In genomic region chr17:72662827-72663190, GRCh38 we compare ENCODE assay signal across 18 cellular contexts.
DNase-seq lines count a peak whose midpoint lies in the region; ATAC-seq and TF ChIP-seq lines count a peak whose summit lies in the region.
"Had no signal": no experiment of that assay in that cellular context is flagged by ENCODE, and none has a peak within 500 bp of the region (broad histone marks: within the 10 kb centered on the region; RNA-seq: fewer than 3 reads in every experiment).

No MANE protein-coding gene starts in this region.

- TF ChIP-seq CTCF in Calu3 (IDR thresholded peaks at IDR 0.05; ENCODE audit: unreplicated experiment) (no peak), PC-9 (conservative IDR thresholded peaks at IDR 0.05) (no peak), H9 (conservative IDR thresholded peaks at IDR 0.05) (no peak)
- TF ChIP-seq CTCF in activated CD8-positive, alpha-beta T cell treated with anti-CD3 and anti-CD28 coated beads for 36 hours (IDR thresholded peaks at IDR 0.05), result no peak

- H3K27ac Mint-ChIP-seq in Calu3 (ENCODE audit: unreplicated experiment) (peak overlapping the region; percentile 92), H9 (no peak overlapping the region)
- H3K27ac Mint-ChIP-seq in activated T-helper 17 cell treated with anti-CD3 and anti-CD28 coated beads, Interleukin-2, amount 50 U/mL, for 72 hours, result peak overlapping the region; percentile 65
- H3K27ac Mint-ChIP-seq in activated CD8-positive, alpha-beta T cell treated with anti-CD3 and anti-CD28 coated beads for 36 hours, result no peak overlapping the region
- H3K27ac Mint-ChIP-seq: CD8-positive, alpha-beta T cell had no signal

- no peak for ATAC-seq in activated T-helper 17 cell treated with anti-CD3 and anti-CD28 coated beads, Interleukin-2, amount 50 U/mL, for 72 hours (replicated peaks)
- no peak for ATAC-seq in GM21526 (IDR thresholded peaks at IDR 0.05; ENCODE audit: low FRiP score, unreplicated experiment)
- no peak for ATAC-seq in activated CD8-positive, alpha-beta T cell treated with anti-CD3 and anti-CD28 coated beads for 36 hours
- ATAC-seq: CD8-positive, alpha-beta T cell had no signal

- H3K9me2 ChIP-seq in PC-9 (ENCODE audit: insufficient read depth) (no peaks in the 10 kb centered on the region), GM23248 (ENCODE audit: insufficient read depth) (no peaks in the 10 kb centered on the region)

- H3K14ac ChIP-seq in H9 (ENCODE audit: insufficient read depth, low read length), result no peak overlapping the region

- H4K5ac ChIP-seq in H9 (ENCODE audit: insufficient read length, low read depth, low read length), result no peak overlapping the region

- H3T11ph ChIP-seq in H9 (ENCODE audit: low read length), result no peak overlapping the region

- POLR2A ChIA-PET in PC-9 (lab: Charles Lee; ENCODE audit: unreplicated experiment), result no interaction called here
- POLR2A ChIA-PET in activated CD8-positive, alpha-beta T cell treated with anti-CD3 and anti-CD28 coated beads for 36 hours (lab: Charles Lee), result no interaction called here

- H3K36me3 Mint-ChIP-seq in Calu3 (ENCODE audit: insufficient read depth, unreplicated experiment), result peaks cover 18% of the 10 kb centered on the region
- H3K36me3 Mint-ChIP-seq in activated T-helper 17 cell treated with anti-CD3 and anti-CD28 coated beads, Interleukin-2, amount 50 U/mL, for 72 hours (ENCODE audit: low read depth), result no peaks in the 10 kb centered on the region
- H3K36me3 Mint-ChIP-seq in H9 (ENCODE audit: insufficient read depth in 1 of 3, low read depth in 3 of 3), result no peaks in the 10 kb centered on the region; a peak in 1 of 7 replicates
- H3K36me3 Mint-ChIP-seq in activated CD8-positive, alpha-beta T cell treated with anti-CD3 and anti-CD28 coated beads for 36 hours (ENCODE audit: low read depth), result no peaks in the 10 kb centered on the region
- H3K36me3 Mint-ChIP-seq: CD8-positive, alpha-beta T cell had no signal

- no peak overlapping the region for H2BK120ac ChIP-seq in H9 (ENCODE audit: low read depth, low read length, poor library complexity, severe bottlenecking)

- no peak overlapping the region for H2BK15ac ChIP-seq in H9 (ENCODE audit: low read depth, low read length)

- H3K4me1 Mint-ChIP-seq in Calu3 (ENCODE audit: low read depth, unreplicated experiment) (peaks cover 48% of the 10 kb centered on the region), H9 (peaks cover 17 to 28% of the 10 kb centered on the region in 2 experiments)
- no peaks in the 10 kb centered on the region for H3K4me1 Mint-ChIP-seq in activated T-helper 17 cell treated with anti-CD3 and anti-CD28 coated beads, Interleukin-2, amount 50 U/mL, for 72 hours
- no peaks in the 10 kb centered on the region for H3K4me1 Mint-ChIP-seq in activated CD8-positive, alpha-beta T cell treated with anti-CD3 and anti-CD28 coated beads for 36 hours (ENCODE audit: low read depth)
- H3K4me1 Mint-ChIP-seq: CD14-positive monocyte had no signal

- H3K27ac ChIP-seq in PC-9, result peak overlapping the region; percentile 92
- no peak overlapping the region for H3K27ac ChIP-seq in GM23248
- H3K27ac ChIP-seq in H9 (ENCODE audit: insufficient read length, low read depth, low read length), result no peak overlapping the region
- H3K27ac ChIP-seq: BLaER1, HL-60 had no signal

- DNase-seq in Calu3 (no peak), PC-9 (no peak), pons (ENCODE audit: low spot score) (peak; percentile 73), GM23248 (no peak), H9 (no peak)
- no peak for DNase-seq in activated CD8-positive, alpha-beta T cell treated with anti-CD3 and anti-CD28 coated beads for 36 hours
- DNase-seq: 8988T; CD8-positive, alpha-beta T cell; DMS 273 treated with DMSO at 0.1 percent for 48 hours; DMS53; IMR-90; KBM-7 had no signal

- in situ Hi-C loops in GM23248 (cut with MboI), result no loop called here

- H3K27me3 Mint-ChIP-seq in Calu3 (ENCODE audit: unreplicated experiment) (no peaks in the 10 kb centered on the region), H9 (ENCODE audit: low read depth) (peaks cover 7% of the 10 kb centered on the region; the same call in 1 of the 2 replicates)
- no peaks in the 10 kb centered on the region for H3K27me3 Mint-ChIP-seq in activated T-helper 17 cell treated with anti-CD3 and anti-CD28 coated beads, Interleukin-2, amount 50 U/mL, for 72 hours
- H3K27me3 Mint-ChIP-seq in activated CD8-positive, alpha-beta T cell treated with anti-CD3 and anti-CD28 coated beads for 36 hours, result no peaks in the 10 kb centered on the region

- H3K4me2 ChIP-seq in PC-9 (no peak overlapping the region), GM23248 (ENCODE audit: unreplicated experiment) (no peak overlapping the region), H9 (ENCODE audit: insufficient read depth, insufficient read length, low read length) (no peak overlapping the region)
- H3K4me2 ChIP-seq: BLaER1 had no signal

- H3K23ac ChIP-seq in H9 (ENCODE audit: insufficient read length, low read depth, low read length), result no peak overlapping the region

- no peak overlapping the region for H2BK5ac ChIP-seq in H9 (ENCODE audit: insufficient read length, low read length)

- H4K20me1 ChIP-seq in PC-9 (ENCODE audit: insufficient read depth) (no peaks in the 10 kb centered on the region), GM23248 (ENCODE audit: insufficient read depth) (no peaks in the 10 kb centered on the region), H9 (ENCODE audit: control insufficient read depth, insufficient read depth, insufficient read length) (peaks cover 2% of the 10 kb centered on the region)
- H4K20me1 ChIP-seq: BLaER1 had no signal

- WGBS in GM23248 (ENCODE audit: low coverage in 1 of 2, low lambda C conversion rate in 2 of 2, missing lambda C conversion rate in 2 of 2), 2 experiments, result 77 to 83% methylated on average over 1 of the region's 1 CpG
- no CpG with 5 or more reads among the region's 1 CpG for WGBS in H9 (ENCODE audit: extremely low coverage, insufficient read length, low lambda C conversion rate)

- H3F3A ChIP-seq in PC-9 (ENCODE audit: insufficient read depth, low read depth), result peaks cover 28% of the 10 kb centered on the region
- 0 out of 2 replicates have a peak, but pooled peaks cover 4% of the 10 kb centered on the region for H3F3A ChIP-seq in GM23248 (ENCODE audit: insufficient read depth)

- H3K9me3 ChIP-seq in PC-9 (ENCODE audit: insufficient read depth, low read depth) (no peaks in the 10 kb centered on the region; the same call in 1 of the 2 replicates), GM23248 (ENCODE audit: low read depth) (no peaks in the 10 kb centered on the region), H9 (ENCODE audit: control insufficient read depth, low read depth, low read length) (no peaks in the 10 kb centered on the region)
- H3K9me3 ChIP-seq: BLaER1, HAP-1 had no signal

- no TSS peak for BruUV-seq in Calu3 (replicated peaks; lab: Mats Ljungman, UMichigan)
- BruUV-seq in PC-9 (replicated peaks; lab: Mats Ljungman, UMichigan), result no TSS peak

- H3K4ac ChIP-seq in H9 (ENCODE audit: low read depth, low read length), result no peak overlapping the region

- H3K23me2 ChIP-seq in H9 (ENCODE audit: insufficient read length, low read depth, low read length, poor library complexity, severe bottlenecking), result no peaks in the 10 kb centered on the region

- no peak overlapping the region for H3K56ac ChIP-seq in H9 (ENCODE audit: insufficient read length, low read depth, low read length)

- H2AK5ac ChIP-seq in H9 (ENCODE audit: insufficient read length, low read length), result no peak overlapping the region

- H3K79me2 ChIP-seq in PC-9 (ENCODE audit: low read depth), result peaks cover 12% of the 10 kb centered on the region; the same call in 1 of the 2 replicates
- no peaks in the 10 kb centered on the region for H3K79me2 ChIP-seq in GM23248 (ENCODE audit: insufficient read depth)
- no peaks in the 10 kb centered on the region for H3K79me2 ChIP-seq in H9 (ENCODE audit: insufficient read depth, low read length)

- no peaks in the 10 kb centered on the region for H3K36me3 ChIP-seq in PC-9 (ENCODE audit: low read depth)
- no peaks in the 10 kb centered on the region for H3K36me3 ChIP-seq in GM23248 (ENCODE audit: low read depth)
- H3K36me3 ChIP-seq: HAP-1 had no signal

- H2BK12ac ChIP-seq in H9 (ENCODE audit: insufficient read length, low read depth, low read length), result no peak overlapping the region

- H3K9me3 Mint-ChIP-seq in Calu3 (ENCODE audit: low read depth, unreplicated experiment) (peaks cover 11% of the 10 kb centered on the region), H9 (no peaks in the 10 kb centered on the region; a peak in 2 of 5 replicates)
- no peaks in the 10 kb centered on the region for H3K9me3 Mint-ChIP-seq in activated T-helper 17 cell treated with anti-CD3 and anti-CD28 coated beads, Interleukin-2, amount 50 U/mL, for 72 hours
- no peaks in the 10 kb centered on the region for H3K9me3 Mint-ChIP-seq in activated CD8-positive, alpha-beta T cell treated with anti-CD3 and anti-CD28 coated beads for 36 hours
- H3K9me3 Mint-ChIP-seq: CD8-positive, alpha-beta T cell had no signal

- H4K8ac ChIP-seq in H9 (replicated peaks; ENCODE audit: insufficient read length, low read depth, low read length), result no peak overlapping the region

- no peak overlapping the region for H3K4me3 ChIP-seq in PC-9
- no peak overlapping the region for H3K4me3 ChIP-seq in GM23248
- H3K4me3 ChIP-seq: BLaER1, HAP-1 had no signal

- no peaks in the 10 kb centered on the region for H3K79me1 ChIP-seq in H9 (ENCODE audit: insufficient read depth, low read depth, low read length, poor library complexity, severe bottlenecking)

- intact Hi-C loops in Calu3 (cut with micrococcal nuclease; ENCODE audit: unreplicated experiment) (loop anchor here (5.0 kb wide), 1 partner anchor 101 kb away; no protein-coding TSS in a partner anchor), PC-9 (cut with micrococcal nuclease; ENCODE audit: unreplicated experiment) (no loop called here)
- intact Hi-C loops in activated CD8-positive, alpha-beta T cell treated with anti-CD3 and anti-CD28 coated beads for 36 hours (cut with micrococcal nuclease), result no loop called here

- H3K27me3 ChIP-seq in PC-9 (ENCODE audit: insufficient read depth, low read depth) (no peaks in the 10 kb centered on the region), GM23248 (replicated peaks; ENCODE audit: insufficient read depth) (no peaks in the 10 kb centered on the region), H9 (ENCODE audit: insufficient read depth, low read length) (no peaks in the 10 kb centered on the region; the same call in 1 of the 2 replicates)
- H3K27me3 ChIP-seq: BLaER1 had no signal

- H3K18ac ChIP-seq in H9 (ENCODE audit: insufficient read length, low read depth, low read length), result no peak overlapping the region

- H3K9ac ChIP-seq in GM23248, result no peak overlapping the region
- no peak overlapping the region for H3K9ac ChIP-seq in H9 (ENCODE audit: extremely low read depth, insufficient read length, low read length)
- H3K9ac ChIP-seq: BLaER1 had no signal

- no peak overlapping the region for H2BK20ac ChIP-seq in H9 (ENCODE audit: low read depth, low read length, poor library complexity, severe bottlenecking)

- H3K4me1 ChIP-seq in PC-9 (replicated peaks; ENCODE audit: insufficient read depth) (peaks cover 38% of the 10 kb centered on the region), GM23248 (ENCODE audit: insufficient read depth) (peaks cover 8% of the 10 kb centered on the region; the same call in 1 of the 2 replicates), H9 (ENCODE audit: insufficient read depth, low read length) (peaks cover 6% of the 10 kb centered on the region; the same call in 1 of the 2 replicates)
- H3K4me1 ChIP-seq: BLaER1, HAP-1 had no signal

- CTCF ChIA-PET in Calu3 (lab: Charles Lee) (no interaction called here), PC-9 (lab: Charles Lee) (no interaction called here)
- CTCF ChIA-PET in activated CD8-positive, alpha-beta T cell treated with anti-CD3 and anti-CD28 coated beads for 36 hours (lab: Charles Lee), result no interaction called here

- H4K91ac ChIP-seq in H9 (ENCODE audit: insufficient read length, low read depth, low read length), result no peak overlapping the region

- no peak overlapping the region for H2AFZ ChIP-seq in PC-9
- H2AFZ ChIP-seq in GM23248, result no peak overlapping the region
- H2AFZ ChIP-seq in H9 (ENCODE audit: low read length), result no peak overlapping the region

- H3K4me3 Mint-ChIP-seq in Calu3 (ENCODE audit: low read depth, unreplicated experiment), result no peak overlapping the region
- no peak overlapping the region for H3K4me3 Mint-ChIP-seq in activated T-helper 17 cell treated with anti-CD3 and anti-CD28 coated beads, Interleukin-2, amount 50 U/mL, for 72 hours
- no peak overlapping the region for H3K4me3 Mint-ChIP-seq in H9
- H3K4me3 Mint-ChIP-seq in activated CD8-positive, alpha-beta T cell treated with anti-CD3 and anti-CD28 coated beads for 36 hours, result no peak overlapping the region
- H3K4me3 Mint-ChIP-seq: CD14-positive monocyte; CD8-positive, alpha-beta T cell had no signal

Comparison
In these comparisons a context has a peak if more than half of its experiments do, and no peak if none do; other contexts are left out.
1. H3K27ac Mint-ChIP-seq: peak in Calu3 (single experiment) and activated T-helper 17 cell treated with anti-CD3 and anti-CD28 coated beads, Interleukin-2, amount 50 U/mL, for 72 hours (single experiment); none in H9 (0 of 3) and activated CD8-positive, alpha-beta T cell treated with anti-CD3 and anti-CD28 coated beads for 36 hours (single experiment).